In genomic region chr15:22949074-22949547, GRCh38 we compare ENCODE assay signal across 8 cellular contexts. TPM values are rescaled to one million over a fixed set of nuclear protein-coding genes. Genes with fewer than 3 reads are reported as not detected.
DNase-seq lines count a peak whose midpoint lies in the region; ATAC-seq and TF ChIP-seq lines count a peak whose summit lies in the region.

No MANE protein-coding gene starts in this region.

- no peaks in the 10 kb centered on the region for H3K27me3 ChIP-seq in CD8-positive, alpha-beta memory T cell (ENCODE audit: insufficient read depth, low read length, poor library complexity, severe bottlenecking)
- H3K27me3 ChIP-seq in transverse colon, result no peaks in the 10 kb centered on the region

- H3K36me3 ChIP-seq in CD8-positive, alpha-beta memory T cell (ENCODE audit: insufficient read depth, low read length), result no peaks in the 10 kb centered on the region
- no peaks in the 10 kb centered on the region for H3K36me3 ChIP-seq in transverse colon

- H3K27ac Mint-ChIP-seq in CD8-positive, alpha-beta memory T cell, result peak overlapping the region in 1 of 8 donors; percentile 1
- H3K27ac Mint-ChIP-seq in IgD-negative memory B cell, result peak overlapping the region in 1 of 3 donors; percentile 81

- peaks cover 3 to 7% of the 10 kb centered on the region in 2 donors for H3K27me3 Mint-ChIP-seq in CD8-positive, alpha-beta memory T cell
- peaks cover 7% of the 10 kb centered on the region for H3K27me3 Mint-ChIP-seq in IgD-negative memory B cell

- peaks cover 9 to 14% (median 11%) of the 10 kb centered on the region in 3 donors for H3K4me1 Mint-ChIP-seq in CD8-positive, alpha-beta memory T cell
- H3K4me1 Mint-ChIP-seq in IgD-negative memory B cell, result peaks cover 7 to 16% (median 15%) of the 10 kb centered on the region in 3 donors

- intact Hi-C loops in left colon (cut with DNase I, micrococcal nuclease), result no loop called here
- intact Hi-C loops in transverse colon (cut with DNase I; ENCODE audit: low total_unique reads), result no loop called here

- WGBS in transverse colon (ENCODE audit: low coverage in 1 of 2), 2 donors, result 49 to 74% methylated on average over 9 to 21 of the region's 21 CpGs

- H3K4me1 ChIP-seq in CD8-positive, alpha-beta memory T cell (ENCODE audit: insufficient read depth, low read length), result no peaks in the 10 kb centered on the region
- H3K4me1 ChIP-seq in transverse colon, result peaks cover 12 to 56% (median 16%) of the 10 kb centered on the region in 4 donors

- POLR2A ChIA-PET in CD8-positive, alpha-beta memory T cell (lab: Charles Lee), result no interaction called here

- H3K4me3 Mint-ChIP-seq in CD8-positive, alpha-beta memory T cell, result peak overlapping the region in 5 of 7 donors; percentile 35 to 68 (median 46)
- H3K4me3 Mint-ChIP-seq in IgD-negative memory B cell, result peak overlapping the region; percentile 18 to 96 (median 86)

- H3K27ac ChIP-seq in CD8-positive, alpha-beta memory T cell (ENCODE audit: low read depth, low read length), result no peak overlapping the region
- peak overlapping the region; percentile 2 to 61 (median 14) for H3K27ac ChIP-seq in transverse colon

- no peaks in the 10 kb centered on the region for H3K9me3 Mint-ChIP-seq in CD8-positive, alpha-beta memory T cell
- no peaks in the 10 kb centered on the region for H3K9me3 Mint-ChIP-seq in IgD-negative memory B cell

- ATAC-seq in GM19452 (IDR thresholded peaks at IDR 0.05; ENCODE audit: unreplicated experiment), result peak; percentile 92
- ATAC-seq in left colon, result no peak
- no peak for ATAC-seq in HG03457 (IDR thresholded peaks at IDR 0.05; ENCODE audit: unreplicated experiment)

- H3K4me3 ChIP-seq in CD8-positive, alpha-beta memory T cell (ENCODE audit: low read length), result no peak overlapping the region
- no peak overlapping the region for H3K4me3 ChIP-seq in transverse colon

- CTCF ChIA-PET in CD8-positive, alpha-beta memory T cell (lab: Charles Lee), result interaction anchor here (1.1 kb wide), 1 partner anchor 10 kb away, joined by 3 read pairs; no protein-coding TSS in a partner anchor

- TF ChIP-seq CTCF in transverse colon (IDR thresholded peaks at IDR 0.05), result no peak

- in situ Hi-C loops in T47D (cut with HindIII; ENCODE audit: low pct_unique_long_range_greater_than_20kb, low sequenced_read_pairs) (no loop called here), transverse colon (cut with MboI; ENCODE audit: low pct_ligation_motif_present in 1 of 4, low pct_unique_long_range_greater_than_20kb in 1 of 4, low sequenced_read_pairs in 3 of 4) (loop anchor here in 1 of 4 donors (25.0 kb wide), 1 partner anchor 88 kb away; the partner anchor contains the start of gene TUBGCP5)

- TF ChIP-seq POLR2A in transverse colon (IDR thresholded peaks at IDR 0.05), result no peak

- H3K36me3 Mint-ChIP-seq in CD8-positive, alpha-beta memory T cell, result peaks cover 0 to 1% (median 0%) of the 10 kb centered on the region in 3 donors
- peaks cover 6% of the 10 kb centered on the region for H3K36me3 Mint-ChIP-seq in IgD-negative memory B cell

- no peaks in the 10 kb centered on the region for H3K9me3 ChIP-seq in CD8-positive, alpha-beta memory T cell (ENCODE audit: low read length)
- H3K9me3 ChIP-seq in transverse colon, result no peaks in the 10 kb centered on the region

- DNase-seq in CD8-positive, alpha-beta memory T cell, result no peak
- peak; percentile 69 to 77 for DNase-seq in T47D (ENCODE audit: low read depth in 1 of 2, low spot score in 1 of 2)
- DNase-seq in left colon, result peak; percentile 39 to 56
- DNase-seq in transverse colon, result peak; percentile 33
- no peak for DNase-seq in NCI-H1694 (lab: John Stamatoyannopoulos, UW)

- no peak for TF ChIP-seq EP300 in transverse colon (IDR thresholded peaks at IDR 0.05; ENCODE audit: low read depth)

RNA-seq across cellular contexts. Expression of gene CYFIP1, which starts 31.1 kb away (rescaled TPM):
- 10 to 100 TPM; 24.0 to 27.3 TPM for total RNA-seq in CD8-positive, alpha-beta memory T cell
- 4.8 TPM for polyA plus RNA-seq in CD8-positive, alpha-beta memory T cell
- 12.5 TPM for polyA plus RNA-seq in IgD-negative memory B cell
- total RNA-seq in left colon (100 to 1,000 TPM; 163 to 192 TPM), transverse colon (100 to 1,000 TPM in 3 of 4 donors, 10 to 100 TPM in 1; 63.7 to 201 (median 171) TPM)

Comparison
In these comparisons a context has a peak if more than half of its experiments do, and no peak if none do; other contexts are left out.
1. DNase-seq: peak in T47D (2 of 2), left colon (2 of 2) and transverse colon (single experiment); none in CD8-positive, alpha-beta memory T cell (0 of 5) and NCI-H1694 (single experiment).